In the genomic region with DNA sequence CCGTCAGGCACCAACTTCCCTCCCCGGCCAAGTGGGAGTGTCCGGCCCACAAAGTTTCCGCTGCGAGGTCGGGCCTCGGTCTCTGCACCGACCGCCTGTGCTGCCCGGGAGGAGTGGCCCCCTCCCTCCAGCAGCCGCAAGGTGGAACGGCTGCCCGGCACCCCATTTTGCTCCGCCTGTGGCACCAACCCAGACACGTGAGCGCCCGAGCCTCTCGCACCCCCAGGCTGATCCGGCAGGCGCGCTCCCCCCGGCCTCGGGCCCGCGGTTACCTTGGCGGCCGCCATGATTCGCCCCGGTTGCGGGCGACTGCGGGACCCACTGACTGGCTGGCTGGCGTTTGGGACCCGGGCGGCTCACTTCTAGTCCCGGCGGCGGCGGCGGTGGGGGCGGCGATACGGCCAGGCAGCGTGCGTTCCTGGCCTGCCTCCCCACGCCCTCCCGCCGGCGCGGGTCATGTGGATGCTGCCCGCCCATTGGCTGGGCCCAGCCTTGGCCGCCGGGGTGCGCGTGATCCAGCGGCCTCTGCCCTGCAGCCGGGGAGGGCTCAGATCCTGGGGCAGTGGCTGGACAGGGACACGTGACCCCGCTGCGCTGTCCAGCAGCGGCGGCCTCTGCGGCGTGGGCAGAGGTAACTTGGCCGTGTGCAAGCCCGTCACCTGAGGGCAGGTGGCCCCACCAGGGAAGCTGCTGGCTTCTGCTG, we compare ENCODE assay signal across 1 cellular context.
A peak's percentile ranks its signal among the peaks of the same experiment; 100 is the strongest.
TF ChIP-seq lines count a peak whose summit lies in the region.

Gene SLC25A13 (minus strand): TSS at position 429 of the 703 bp plus-strand sequence. CDS start 142 bp downstream, at position 287.

TF ChIP-seq in K562, 482 proteins besides CTCF, POLR2A, EP300 and RAD21 (continued from another document and continues in another):
- TF ChIP-seq, protein P1, sequence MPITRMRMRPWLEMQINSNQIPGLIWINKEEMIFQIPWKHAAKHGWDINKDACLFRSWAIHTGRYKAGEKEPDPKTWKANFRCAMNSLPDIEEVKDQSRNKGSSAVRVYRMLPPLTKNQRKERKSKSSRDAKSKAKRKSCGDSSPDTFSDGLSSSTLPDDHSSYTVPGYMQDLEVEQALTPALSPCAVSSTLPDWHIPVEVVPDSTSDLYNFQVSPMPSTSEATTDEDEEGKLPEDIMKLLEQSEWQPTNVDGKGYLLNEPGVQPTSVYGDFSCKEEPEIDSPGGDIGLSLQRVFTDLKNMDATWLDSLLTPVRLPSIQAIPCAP (CRISPR knock-in tag; IDR thresholded peaks at IDR 0.05; ENCODE audit: borderline replicate concordance): peak; percentile 65; the same call in 1 of the 2 replicates
- TF ChIP-seq BRCA1 (IDR thresholded peaks at IDR 0.05): no peak
- no peak for TF ChIP-seq BRCA1 (CRISPR knock-in tag; IDR thresholded peaks at IDR 0.05)
- no peak for TF ChIP-seq ETS2 (tag; IDR thresholded peaks at IDR 0.05; ENCODE audit: borderline replicate concordance, poor library complexity, severe bottlenecking)
- TF ChIP-seq ELK1 (CRISPR knock-in tag; IDR thresholded peaks at IDR 0.05): no peak
- TF ChIP-seq ETV5 (CRISPR knock-in tag; IDR thresholded peaks at IDR 0.05; ENCODE audit: low read depth): no peak
- TF ChIP-seq ZNF586 (CRISPR knock-in tag; conservative IDR thresholded peaks at IDR 0.05): no peak
- TF ChIP-seq GATA2 (CRISPR knock-in tag; IDR thresholded peaks at IDR 0.05): no peak; the same call in 1 of the 2 replicates
- TF ChIP-seq ELF1 (tag; IDR thresholded peaks at IDR 0.05): no peak
- TF ChIP-seq ZNF583 (CRISPR knock-in tag; IDR thresholded peaks at IDR 0.05): no peak
- TF ChIP-seq PHB (CRISPR knock-in tag; IDR thresholded peaks at IDR 0.05): peak; percentile 73; the same call in 1 of the 2 replicates
- peak; percentile 10; the same call in 1 of the 2 replicates for TF ChIP-seq ZNF764 (CRISPR knock-in tag; IDR thresholded peaks at IDR 0.05; ENCODE audit: low read depth)
- TF ChIP-seq ARID2 (IDR thresholded peaks at IDR 0.05): no peak
- TF ChIP-seq CREB1 (IDR thresholded peaks at IDR 0.05): no peak; the same call in 1 of the 2 replicates
- TF ChIP-seq CREB1 (CRISPR knock-in tag; IDR thresholded peaks at IDR 0.05): peak; percentile 82
- TF ChIP-seq ZNF3 (CRISPR knock-in tag; IDR thresholded peaks at IDR 0.05): no peak
- no peak; a peak in 1 of 4 replicates for TF ChIP-seq SRF (CRISPR knock-in tag; IDR thresholded peaks at IDR 0.05)
- 0 out of 2 replicates have a peak, but pooled peaks have one; percentile 16 for TF ChIP-seq TAF7 (tag; IDR thresholded peaks at IDR 0.05)
- TF ChIP-seq, protein P2, sequence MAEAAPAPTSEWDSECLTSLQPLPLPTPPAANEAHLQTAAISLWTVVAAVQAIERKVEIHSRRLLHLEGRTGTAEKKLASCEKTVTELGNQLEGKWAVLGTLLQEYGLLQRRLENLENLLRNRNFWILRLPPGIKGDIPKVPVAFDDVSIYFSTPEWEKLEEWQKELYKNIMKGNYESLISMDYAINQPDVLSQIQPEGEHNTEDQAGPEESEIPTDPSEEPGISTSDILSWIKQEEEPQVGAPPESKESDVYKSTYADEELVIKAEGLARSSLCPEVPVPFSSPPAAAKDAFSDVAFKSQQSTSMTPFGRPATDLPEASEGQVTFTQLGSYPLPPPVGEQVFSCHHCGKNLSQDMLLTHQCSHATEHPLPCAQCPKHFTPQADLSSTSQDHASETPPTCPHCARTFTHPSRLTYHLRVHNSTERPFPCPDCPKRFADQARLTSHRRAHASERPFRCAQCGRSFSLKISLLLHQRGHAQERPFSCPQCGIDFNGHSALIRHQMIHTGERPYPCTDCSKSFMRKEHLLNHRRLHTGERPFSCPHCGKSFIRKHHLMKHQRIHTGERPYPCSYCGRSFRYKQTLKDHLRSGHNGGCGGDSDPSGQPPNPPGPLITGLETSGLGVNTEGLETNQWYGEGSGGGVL (CRISPR knock-in tag; IDR thresholded peaks at IDR 0.05): no peak
- TF ChIP-seq GATAD2B (IDR thresholded peaks at IDR 0.05; ENCODE audit: borderline replicate concordance): no peak
- TF ChIP-seq, protein P3, sequence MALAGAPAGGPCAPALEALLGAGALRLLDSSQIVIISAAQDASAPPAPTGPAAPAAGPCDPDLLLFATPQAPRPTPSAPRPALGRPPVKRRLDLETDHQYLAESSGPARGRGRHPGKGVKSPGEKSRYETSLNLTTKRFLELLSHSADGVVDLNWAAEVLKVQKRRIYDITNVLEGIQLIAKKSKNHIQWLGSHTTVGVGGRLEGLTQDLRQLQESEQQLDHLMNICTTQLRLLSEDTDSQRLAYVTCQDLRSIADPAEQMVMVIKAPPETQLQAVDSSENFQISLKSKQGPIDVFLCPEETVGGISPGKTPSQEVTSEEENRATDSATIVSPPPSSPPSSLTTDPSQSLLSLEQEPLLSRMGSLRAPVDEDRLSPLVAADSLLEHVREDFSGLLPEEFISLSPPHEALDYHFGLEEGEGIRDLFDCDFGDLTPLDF (CRISPR knock-in tag; IDR thresholded peaks at IDR 0.05): peak; percentile 96
- TF ChIP-seq, protein P4, sequence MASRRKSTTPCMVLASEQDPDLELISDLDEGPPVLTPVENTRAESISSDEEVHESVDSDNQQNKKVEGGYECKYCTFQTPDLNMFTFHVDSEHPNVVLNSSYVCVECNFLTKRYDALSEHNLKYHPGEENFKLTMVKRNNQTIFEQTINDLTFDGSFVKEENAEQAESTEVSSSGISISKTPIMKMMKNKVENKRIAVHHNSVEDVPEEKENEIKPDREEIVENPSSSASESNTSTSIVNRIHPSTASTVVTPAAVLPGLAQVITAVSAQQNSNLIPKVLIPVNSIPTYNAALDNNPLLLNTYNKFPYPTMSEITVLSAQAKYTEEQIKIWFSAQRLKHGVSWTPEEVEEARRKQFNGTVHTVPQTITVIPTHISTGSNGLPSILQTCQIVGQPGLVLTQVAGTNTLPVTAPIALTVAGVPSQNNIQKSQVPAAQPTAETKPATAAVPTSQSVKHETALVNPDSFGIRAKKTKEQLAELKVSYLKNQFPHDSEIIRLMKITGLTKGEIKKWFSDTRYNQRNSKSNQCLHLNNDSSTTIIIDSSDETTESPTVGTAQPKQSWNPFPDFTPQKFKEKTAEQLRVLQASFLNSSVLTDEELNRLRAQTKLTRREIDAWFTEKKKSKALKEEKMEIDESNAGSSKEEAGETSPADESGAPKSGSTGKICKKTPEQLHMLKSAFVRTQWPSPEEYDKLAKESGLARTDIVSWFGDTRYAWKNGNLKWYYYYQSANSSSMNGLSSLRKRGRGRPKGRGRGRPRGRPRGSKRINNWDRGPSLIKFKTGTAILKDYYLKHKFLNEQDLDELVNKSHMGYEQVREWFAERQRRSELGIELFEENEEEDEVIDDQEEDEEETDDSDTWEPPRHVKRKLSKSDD (conservative IDR thresholded peaks at IDR 0.05; ENCODE audit: low read length): 0 out of 2 replicates have a peak, but pooled peaks have one; percentile 44
- 0 out of 2 replicates have a peak, but pooled peaks have one; percentile 65 for TF ChIP-seq ZBTB43 (CRISPR knock-in tag; IDR thresholded peaks at IDR 0.05)
- no peak for TF ChIP-seq ZNF707 (CRISPR knock-in tag; conservative IDR thresholded peaks at IDR 0.05)
- TF ChIP-seq ETV6 (IDR thresholded peaks at IDR 0.05; ENCODE audit: borderline replicate concordance in 1 of 2, low read depth in 2 of 2, low read length in 1 of 2): no peak
- no peak for TF ChIP-seq ETV6 (CRISPR knock-in tag; IDR thresholded peaks at IDR 0.05; ENCODE audit: borderline replicate concordance)
- TF ChIP-seq GATAD2A (IDR thresholded peaks at IDR 0.05): 0 out of 2 replicates have a peak, but pooled peaks have one; percentile 60
- TF ChIP-seq PTTG1 (tag; IDR thresholded peaks at IDR 0.05; ENCODE audit: low read depth): no peak
- TF ChIP-seq PRMT5 (CRISPR knock-in tag; IDR thresholded peaks at IDR 0.05): peak; percentile 89
- 0 out of 2 replicates have a peak, but pooled peaks have one; percentile 48 for TF ChIP-seq ZNF143 (CRISPR knock-in tag; IDR thresholded peaks at IDR 0.05)
- TF ChIP-seq ZNF316 (IDR thresholded peaks at IDR 0.05): peak; percentile 5; the same call in 1 of the 2 replicates
- no peak for TF ChIP-seq PYGO2 (tag; IDR thresholded peaks at IDR 0.05)
- TF ChIP-seq RBFOX2 (IDR thresholded peaks at IDR 0.05; ENCODE audit: low read depth, low read length): peak; percentile 97
- no peak for TF ChIP-seq BCOR (IDR thresholded peaks at IDR 0.05)
- no peak for TF ChIP-seq ILK (tag; IDR thresholded peaks at IDR 0.05; ENCODE audit: borderline replicate concordance, low read depth)
- no peak for TF ChIP-seq NR2C1 (IDR thresholded peaks at IDR 0.05)
- no peak; the same call in 1 of the 2 replicates for TF ChIP-seq NR2C1 (tag; IDR thresholded peaks at IDR 0.05)
- TF ChIP-seq, protein P5, sequence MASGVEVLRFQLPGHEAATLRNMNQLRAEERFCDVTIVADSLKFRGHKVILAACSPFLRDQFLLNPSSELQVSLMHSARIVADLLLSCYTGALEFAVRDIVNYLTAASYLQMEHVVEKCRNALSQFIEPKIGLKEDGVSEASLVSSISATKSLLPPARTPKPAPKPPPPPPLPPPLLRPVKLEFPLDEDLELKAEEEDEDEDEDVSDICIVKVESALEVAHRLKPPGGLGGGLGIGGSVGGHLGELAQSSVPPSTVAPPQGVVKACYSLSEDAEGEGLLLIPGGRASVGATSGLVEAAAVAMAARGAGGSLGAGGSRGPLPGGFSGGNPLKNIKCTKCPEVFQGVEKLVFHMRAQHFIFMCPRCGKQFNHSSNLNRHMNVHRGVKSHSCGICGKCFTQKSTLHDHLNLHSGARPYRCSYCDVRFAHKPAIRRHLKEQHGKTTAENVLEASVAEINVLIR (CRISPR knock-in tag; IDR thresholded peaks at IDR 0.05): no peak
- no peak for TF ChIP-seq SMAD2 (IDR thresholded peaks at IDR 0.05; ENCODE audit: low read depth, low read length)
- no peak for TF ChIP-seq ZNF717 (CRISPR knock-in tag; IDR thresholded peaks at IDR 0.05)
- TF ChIP-seq NR2C2 (CRISPR knock-in tag; IDR thresholded peaks at IDR 0.05): peak; percentile 9
- peak; percentile 93 for TF ChIP-seq NR2C2 (tag; IDR thresholded peaks at IDR 0.05)
- peak; percentile 73 for TF ChIP-seq KDM5B (IDR thresholded peaks at IDR 0.05; ENCODE audit: insufficient replicate concordance, low read depth, low read length)
- no peak for TF ChIP-seq MCM5 (IDR thresholded peaks at IDR 0.05; ENCODE audit: low read depth)
- TF ChIP-seq RBM25 (IDR thresholded peaks at IDR 0.05; ENCODE audit: low read depth, low read length, severe bottlenecking): peak; percentile 96
- TF ChIP-seq TCF7L2 (IDR thresholded peaks at IDR 0.05; ENCODE audit: low read depth, low read length): no peak
- no peak for TF ChIP-seq PCBP2 (IDR thresholded peaks at IDR 0.05; ENCODE audit: low read depth, low read length, poor library complexity, severe bottlenecking)
- peak; percentile 83 for TF ChIP-seq GMEB1 (CRISPR knock-in tag; IDR thresholded peaks at IDR 0.05)
- TF ChIP-seq ZNF609 (CRISPR knock-in tag; IDR thresholded peaks at IDR 0.05; ENCODE audit: borderline replicate concordance): no peak
